ENCODE assay signal across 16 cellular contexts in the genomic region with DNA sequence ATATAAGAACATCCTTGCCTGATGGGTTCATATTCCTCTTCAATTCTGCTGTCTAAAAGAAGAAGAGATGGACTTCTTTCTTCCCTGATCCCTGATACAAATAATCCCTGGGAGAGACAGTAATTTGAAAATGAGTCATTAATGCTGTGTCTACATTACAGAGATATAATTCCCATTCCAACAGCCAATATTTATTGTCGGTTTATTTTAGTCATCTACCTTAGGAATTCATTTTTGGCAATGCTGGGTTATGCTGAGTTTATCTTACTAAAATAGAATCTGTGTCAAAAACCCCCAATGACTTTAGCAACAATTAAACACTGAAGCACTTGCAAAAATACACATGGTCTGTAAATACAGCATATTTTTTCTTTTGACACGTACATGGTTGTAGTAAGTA. TPM values are rescaled to one million over a fixed set of nuclear protein-coding genes. Genes with fewer than 3 reads are reported as not detected.
A peak's percentile ranks its signal among the peaks of the same experiment; 100 is the strongest.
DNase-seq lines count a peak whose midpoint lies in the region; ATAC-seq, FAIRE-seq and TF ChIP-seq lines count a peak whose summit lies in the region.
"Had no signal": no experiment of that assay in that cellular context is flagged by ENCODE, and none has a peak within 500 bp of the region (broad histone marks: within the 10 kb centered on the region; RNA-seq: fewer than 3 reads in every experiment).

No MANE protein-coding gene starts in this region.

- TF ChIP-seq POLR2A in A549 (IDR thresholded peaks at IDR 0.05; ENCODE audit: low read length) (no peak), IMR-90 (IDR thresholded peaks at IDR 0.05; ENCODE audit: low read depth, low read length) (no peak), H54 (IDR thresholded peaks at IDR 0.05; ENCODE audit: low read depth, low read length) (no peak)

- H4K91ac ChIP-seq in IMR-90 (ENCODE audit: insufficient read depth, low read depth, low read length): peak overlapping the region; percentile 95

- peaks cover 19% of the 10 kb centered on the region for H3K9me1 ChIP-seq in IMR-90 (ENCODE audit: insufficient read depth, low read length)

- no peak overlapping the region for H2AK9ac ChIP-seq in IMR-90 (replicated peaks; ENCODE audit: low read depth, low read length, poor library complexity)

- in situ Hi-C loops in IMR-90 (cut with MboI; ENCODE audit: low sequenced_read_pairs): loop anchor here (10.0 kb wide), 1 partner anchor 188 kb away; the partner anchor contains the start of gene SRFBP1

- TF ChIP-seq RAD21 in A549 (conservative IDR thresholded peaks at IDR 0.05 in 1 of 2, IDR thresholded peaks at IDR 0.05 in 1 of 2) (no peak), IMR-90 (IDR thresholded peaks at IDR 0.05; ENCODE audit: low read length) (no peak)

- H3K23ac ChIP-seq in IMR-90 (ENCODE audit: low read depth, low read length): peak overlapping the region; percentile 90

- peak overlapping the region; percentile 98 for H2BK5ac ChIP-seq in IMR-90 (ENCODE audit: low read depth, low read length, poor library complexity, severe bottlenecking)

- H3K56ac ChIP-seq in IMR-90 (ENCODE audit: extremely low read depth, insufficient read depth, low read length): peak overlapping the region; percentile 75; the same call in 1 of the 2 replicates

- H3K79me1 ChIP-seq in IMR-90 (ENCODE audit: low read depth in 1 of 2, low read length in 2 of 2): peaks cover 10 to 21% of the 10 kb centered on the region in 2 experiments; a peak in 3 of 4 replicates

- peak overlapping the region; percentile 98 for H2BK20ac ChIP-seq in IMR-90 (ENCODE audit: low read depth, low read length)

- peak overlapping the region; percentile 90 for H2BK15ac ChIP-seq in IMR-90 (ENCODE audit: low read depth, low read length)

- H4K8ac ChIP-seq in IMR-90 (ENCODE audit: low read depth in 2 of 2, low read length in 2 of 2): peak overlapping the region; percentile 87 to 91; a peak in 3 of 4 replicates

- H3K4me2 ChIP-seq in A549 (0 out of 3 replicates have a peak overlapping the region, but pooled peaks have one; percentile 3), IMR-90 (ENCODE audit: low read depth, low read length) (peak overlapping the region; percentile 55)

- H2AK5ac ChIP-seq in IMR-90 (ENCODE audit: low read depth, low read length): peak overlapping the region; percentile 99

- H3K4ac ChIP-seq in IMR-90 (ENCODE audit: low read depth, low read length): peak overlapping the region; percentile 91

- no peaks in the 10 kb centered on the region for H3K27me3 ChIP-seq in IMR-90 (ENCODE audit: control insufficient read depth, insufficient read depth, low read length)
- no peaks in the 10 kb centered on the region for H3K27me3 ChIP-seq in bronchial epithelial cell (ENCODE audit: control insufficient read depth, insufficient read depth, low read length)
- no peaks in the 10 kb centered on the region for H3K27me3 ChIP-seq in muscle layer of colon (ENCODE audit: control insufficient read depth in 1 of 2, insufficient read depth in 2 of 2, low read length in 2 of 2)

- intact Hi-C loops in IMR-90 (cut with micrococcal nuclease): loop anchor here (1.0 kb wide), 3 partner anchors 24 to 184 kb away; partner anchors contain the start of genes LOX and ZNF474

- TF ChIP-seq CTCF in A549 (IDR thresholded peaks at IDR 0.05) (no peak), IMR-90 (conservative IDR thresholded peaks at IDR 0.05; ENCODE audit: low read depth, low read length) (no peak), bronchial epithelial cell (IDR thresholded peaks at IDR 0.05; ENCODE audit: insufficient read depth, low read length, severe bottlenecking) (no peak)

- H3K4me1 ChIP-seq in A549 (peaks cover 19% of the 10 kb centered on the region; the same call in 2 of the 3 replicates), IMR-90 (ENCODE audit: control insufficient read depth, insufficient read depth, low read length) (peaks cover 34% of the 10 kb centered on the region), muscle layer of colon (ENCODE audit: insufficient read depth, low read length) (peaks cover 59% of the 10 kb centered on the region)

- WGBS in A549 (ENCODE audit: missing lambda C conversion rate): 42% methylated on average over 2 of the region's 2 CpGs
- no CpG with 5 or more reads among the region's 2 CpGs for WGBS in IMR-90 (ENCODE audit: extremely low coverage in 2 of 2, insufficient read length in 1 of 2), 2 experiments

- H3K4me3 ChIP-seq in A549 (no peak overlapping the region), IMR-90 (ENCODE audit: insufficient read depth, low read depth, low read length) (no peak overlapping the region), bronchial epithelial cell (ENCODE audit: low read depth, low read length) (no peak overlapping the region), muscle layer of colon (ENCODE audit: low read depth in 1 of 2, low read length in 2 of 2) (peak overlapping the region in 1 of 2 donors; percentile 1)

- H3K27ac ChIP-seq in A549 (peak overlapping the region in 1 of 2 experiments; percentile 51; a peak in 2 of 6 replicates), IMR-90 (ENCODE audit: insufficient read depth, low read length) (peak overlapping the region; percentile 76), muscle layer of colon (ENCODE audit: low read depth, low read length) (peak overlapping the region; percentile 38)

- no peak for TF ChIP-seq EP300 in A549 (IDR thresholded peaks at IDR 0.05)

- DNase-seq in A549 (ENCODE audit: low read depth in 1 of 2, low spot score in 1 of 2) (no peak), IMR-90 (peak; percentile 91), bronchial epithelial cell (ENCODE audit: low read depth) (peak; percentile 76), H54 (ENCODE audit: insufficient read length, low spot score) (no peak), SK-N-DZ (ENCODE audit: low spot score) (no peak)
- DNase-seq in stimulated activated CD4-positive, alpha-beta T cell treated with anti-CD3 and anti-CD28 coated beads, Interleukin-4, amount 100 ng/mL, for 24 hours: no peak
- DNase-seq: activated CD4-positive, alpha-beta T cell treated with anti-CD3 and anti-CD28 coated beads, Interleukin-2, amount 50 U/mL, for 48 hours; hippocampal formation; KG1; left ventricle myocardium superior; NCI-H187; SHP77 treated with DMSO at 0.1 percent for 48 hours had no signal

- peak overlapping the region; percentile 97 for H2BK120ac ChIP-seq in IMR-90 (ENCODE audit: low read depth, low read length)

- peak overlapping the region; percentile 26; the same call in 1 of the 2 replicates for H3K9ac ChIP-seq in IMR-90 (ENCODE audit: low read depth, low read length)
- H3K9ac ChIP-seq in muscle layer of colon (ENCODE audit: low read length): no peak overlapping the region

- H2AFZ ChIP-seq in IMR-90 (replicated peaks; ENCODE audit: low read length, poor library complexity): no peak overlapping the region

- H3K9me3 ChIP-seq in A549: no peaks in the 10 kb centered on the region
- no peaks in the 10 kb centered on the region for H3K9me3 ChIP-seq in IMR-90 (ENCODE audit: control insufficient read depth, insufficient read depth, low read length)
- H3K9me3 ChIP-seq in muscle layer of colon (ENCODE audit: low read length): no peaks in the 10 kb centered on the region

- H3K14ac ChIP-seq in IMR-90 (replicated peaks; ENCODE audit: low read depth, low read length): peak overlapping the region; percentile 89; the same call in 1 of the 2 replicates

- dilution Hi-C loops in IMR-90 (cut with HindIII; ENCODE audit: low sequenced_read_pairs, unreplicated experiment): no loop called here

- ATAC-seq in A549 (no peak), IMR-90 (ENCODE audit: low read depth) (peak; percentile 61), HG03457 (IDR thresholded peaks at IDR 0.05; ENCODE audit: unreplicated experiment) (no peak)
- ATAC-seq: left ventricle myocardium superior had no signal

- H4K5ac ChIP-seq in IMR-90 (ENCODE audit: low read depth, low read length): peak overlapping the region; percentile 74; the same call in 1 of the 2 replicates

- H3K36me3 ChIP-seq in IMR-90 (ENCODE audit: control insufficient read depth, insufficient read depth, low read length) (no peaks in the 10 kb centered on the region), bronchial epithelial cell (ENCODE audit: control insufficient read depth, insufficient read depth, low read length) (no peaks in the 10 kb centered on the region), muscle layer of colon (ENCODE audit: insufficient read depth, low read length) (no peaks in the 10 kb centered on the region)

- POLR2A ChIA-PET in A549 (lab: Yijun Ruan, JAX): interaction anchor here (1.3 kb wide), 1 partner anchor 36 kb away, joined by 5 read pairs; no protein-coding TSS in a partner anchor
- POLR2A ChIA-PET in IMR-90 (lab: Charles Lee; ENCODE audit: unreplicated experiment): no interaction called here

- peak overlapping the region; percentile 86 for H3K18ac ChIP-seq in IMR-90 (ENCODE audit: low read depth, low read length)

- no TSS peak for BruUV-seq in IMR-90 (replicated peaks; lab: Mats Ljungman, UMichigan)

- H4K20me1 ChIP-seq in IMR-90 (ENCODE audit: insufficient read depth, low read length): no peaks in the 10 kb centered on the region

- no peak for FAIRE-seq in A549 (lab: Jason Lieb, UNC)
- no peak for FAIRE-seq in bronchial epithelial cell (lab: Jason Lieb, UNC)
- no peak for FAIRE-seq in H54 (lab: Jason Lieb, UNC)
- FAIRE-seq: GM12891 had no signal

- CTCF ChIA-PET in A549 (lab: Yijun Ruan, JAX): interaction anchor here (1.9 kb wide), 1 partner anchor 43 kb away, joined by 4 read pairs; no protein-coding TSS in a partner anchor
- CTCF ChIA-PET in IMR-90 (lab: Yijun Ruan, JAX): interaction anchor here (2.9 kb wide), 1 partner anchor 61 kb away, joined by 12 read pairs; no protein-coding TSS in a partner anchor

TF ChIP-seq in A549, 52 proteins besides CTCF, POLR2A, EP300 and RAD21:
- TF ChIP-seq FOXS1 (CRISPR knock-in tag; IDR thresholded peaks at IDR 0.05): no peak
- no peak for TF ChIP-seq FOSL2 (IDR thresholded peaks at IDR 0.05)
- no peak for TF ChIP-seq FOSL2 (CRISPR knock-in tag; IDR thresholded peaks at IDR 0.05)
- no peak for TF ChIP-seq SREBF2 (IDR thresholded peaks at IDR 0.05)

RNA-seq across cellular contexts. Expression of gene ZNF474, which starts 23.9 kb away (rescaled TPM):
- polyA plus RNA-seq in A549 (2011; rRNA removed): 0.30 and 0.50 TPM in 2 replicates
- polyA plus RNA-seq in A549 (2012; cell fraction: cytosol; rRNA removed): 0.06 and 0.11 TPM in 2 replicates
- polyA plus RNA-seq in A549 (2012; cell fraction: nucleus; rRNA removed): 0.24 and 0.36 TPM in 2 replicates
- polyA plus RNA-seq in A549 (2017; fragmentation: RNase III; extraction: RNeasy Plus Mini Kit Qiagen cat#74134 plus additional on column Dnase treatment): 0.15 to 0.32 TPM (median 0.26 TPM) in 3 replicates
- 0.54 and 1.1 TPM in 2 replicates for polyA minus RNA-seq in A549 (2011; rRNA and poly(A)+ RNA removed)
- total RNA-seq in IMR-90 (2012; rRNA removed): 0.54 and 0.56 TPM in 2 replicates
- 0.19 and 0.24 TPM in 2 replicates for polyA plus RNA-seq in IMR-90 (2012; rRNA removed)
- 0.02 and 0.13 TPM in 2 replicates for polyA plus RNA-seq in IMR-90 (2012; cell fraction: cytosol; rRNA removed)
- 0.15 and 0.34 TPM in 2 replicates for polyA plus RNA-seq in IMR-90 (2012; cell fraction: nucleus; rRNA removed; ENCODE audit: low replicate concordance)
- 0.13 and 0.26 TPM in 2 replicates for total RNA-seq in bronchial epithelial cell
- not detected in 2 replicates for polyA plus RNA-seq in SK-N-DZ (2014; cell fraction: cytosol; rRNA removed)
- 0.14 TPM in 1 of 2 replicates, not detected in the other for polyA plus RNA-seq in SK-N-DZ (2014; cell fraction: nucleus; rRNA removed)
- total RNA-seq: activated T-helper 2 cell treated with anti-CD3 and anti-CD28 coated beads, Interferon-gamma antibody, Interleukin-2, Interleukin-4, amounts not matched to agents 10 μg/mL and 5 μg/mL and 100 μg/mL, durations not matched to agents 14 hours and 24 hours and 36 hours; left ventricle myocardium superior had no signal

Comparison
In these comparisons a context has a peak if more than half of its experiments do, and no peak if none do; other contexts are left out.
1. DNase-seq: peak in IMR-90 (single experiment) and bronchial epithelial cell (single experiment); none in A549 (0 of 2), stimulated activated CD4-positive, alpha-beta T cell treated with anti-CD3 and anti-CD28 coated beads, Interleukin-4, amount 100 ng/mL, for 24 hours (single experiment), H54 (single experiment) and SK-N-DZ (single experiment).